In genomic region chr5:6837519-6838110, GRCh38 we compare ENCODE assay signal across 1 cellular context.
TF ChIP-seq lines count a peak whose summit lies in the region.

No MANE protein-coding gene starts in this region.

TF ChIP-seq in GM23338, 12 proteins besides CTCF, POLR2A, EP300 and RAD21 (continued from another document):
- TF ChIP-seq, protein P1, sequence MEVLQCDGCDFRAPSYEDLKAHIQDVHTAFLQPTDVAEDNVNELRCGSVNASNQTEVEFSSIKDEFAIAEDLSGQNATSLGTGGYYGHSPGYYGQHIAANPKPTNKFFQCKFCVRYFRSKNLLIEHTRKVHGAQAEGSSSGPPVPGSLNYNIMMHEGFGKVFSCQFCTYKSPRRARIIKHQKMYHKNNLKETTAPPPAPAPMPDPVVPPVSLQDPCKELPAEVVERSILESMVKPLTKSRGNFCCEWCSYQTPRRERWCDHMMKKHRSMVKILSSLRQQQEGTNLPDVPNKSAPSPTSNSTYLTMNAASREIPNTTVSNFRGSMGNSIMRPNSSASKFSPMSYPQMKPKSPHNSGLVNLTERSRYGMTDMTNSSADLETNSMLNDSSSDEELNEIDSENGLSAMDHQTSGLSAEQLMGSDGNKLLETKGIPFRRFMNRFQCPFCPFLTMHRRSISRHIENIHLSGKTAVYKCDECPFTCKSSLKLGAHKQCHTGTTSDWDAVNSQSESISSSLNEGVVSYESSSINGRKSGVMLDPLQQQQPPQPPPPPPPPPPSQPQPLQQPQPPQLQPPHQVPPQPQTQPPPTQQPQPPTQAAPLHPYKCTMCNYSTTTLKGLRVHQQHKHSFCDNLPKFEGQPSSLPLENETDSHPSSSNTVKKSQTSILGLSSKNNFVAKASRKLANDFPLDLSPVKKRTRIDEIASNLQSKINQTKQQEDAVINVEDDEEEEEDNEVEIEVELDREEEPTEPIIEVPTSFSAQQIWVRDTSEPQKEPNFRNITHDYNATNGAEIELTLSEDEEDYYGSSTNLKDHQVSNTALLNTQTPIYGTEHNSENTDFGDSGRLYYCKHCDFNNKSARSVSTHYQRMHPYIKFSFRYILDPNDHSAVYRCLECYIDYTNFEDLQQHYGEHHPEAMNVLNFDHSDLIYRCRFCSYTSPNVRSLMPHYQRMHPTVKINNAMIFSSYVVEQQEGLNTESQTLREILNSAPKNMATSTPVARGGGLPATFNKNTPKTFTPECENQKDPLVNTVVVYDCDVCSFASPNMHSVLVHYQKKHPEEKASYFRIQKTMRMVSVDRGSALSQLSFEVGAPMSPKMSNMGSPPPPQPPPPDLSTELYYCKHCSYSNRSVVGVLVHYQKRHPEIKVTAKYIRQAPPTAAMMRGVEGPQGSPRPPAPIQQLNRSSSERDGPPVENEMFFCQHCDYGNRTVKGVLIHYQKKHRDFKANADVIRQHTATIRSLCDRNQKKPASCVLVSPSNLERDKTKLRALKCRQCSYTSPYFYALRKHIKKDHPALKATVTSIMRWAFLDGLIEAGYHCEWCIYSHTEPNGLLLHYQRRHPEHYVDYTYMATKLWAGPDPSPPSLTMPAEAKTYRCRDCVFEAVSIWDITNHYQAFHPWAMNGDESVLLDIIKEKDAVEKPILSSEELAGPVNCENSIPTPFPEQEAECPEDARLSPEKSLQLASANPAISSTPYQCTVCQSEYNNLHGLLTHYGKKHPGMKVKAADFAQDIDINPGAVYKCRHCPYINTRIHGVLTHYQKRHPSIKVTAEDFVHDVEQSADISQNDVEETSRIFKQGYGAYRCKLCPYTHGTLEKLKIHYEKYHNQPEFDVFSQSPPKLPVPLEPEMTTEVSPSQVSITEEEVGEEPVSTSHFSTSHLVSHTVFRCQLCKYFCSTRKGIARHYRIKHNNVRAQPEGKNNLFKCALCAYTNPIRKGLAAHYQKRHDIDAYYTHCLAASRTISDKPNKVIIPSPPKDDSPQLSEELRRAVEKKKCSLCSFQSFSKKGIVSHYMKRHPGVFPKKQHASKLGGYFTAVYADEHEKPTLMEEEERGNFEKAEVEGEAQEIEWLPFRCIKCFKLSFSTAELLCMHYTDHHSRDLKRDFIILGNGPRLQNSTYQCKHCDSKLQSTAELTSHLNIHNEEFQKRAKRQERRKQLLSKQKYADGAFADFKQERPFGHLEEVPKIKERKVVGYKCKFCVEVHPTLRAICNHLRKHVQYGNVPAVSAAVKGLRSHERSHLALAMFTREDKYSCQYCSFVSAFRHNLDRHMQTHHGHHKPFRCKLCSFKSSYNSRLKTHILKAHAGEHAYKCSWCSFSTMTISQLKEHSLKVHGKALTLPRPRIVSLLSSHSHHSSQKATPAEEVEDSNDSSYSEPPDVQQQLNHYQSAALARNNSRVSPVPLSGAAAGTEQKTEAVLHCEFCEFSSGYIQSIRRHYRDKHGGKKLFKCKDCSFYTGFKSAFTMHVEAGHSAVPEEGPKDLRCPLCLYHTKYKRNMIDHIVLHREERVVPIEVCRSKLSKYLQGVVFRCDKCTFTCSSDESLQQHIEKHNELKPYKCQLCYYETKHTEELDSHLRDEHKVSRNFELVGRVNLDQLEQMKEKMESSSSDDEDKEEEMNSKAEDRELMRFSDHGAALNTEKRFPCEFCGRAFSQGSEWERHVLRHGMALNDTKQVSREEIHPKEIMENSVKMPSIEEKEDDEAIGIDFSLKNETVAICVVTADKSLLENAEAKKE (CRISPR knock-in tag; IDR thresholded peaks at IDR 0.05) = no peak
- TF ChIP-seq ZNF331 (CRISPR knock-in tag; IDR thresholded peaks at IDR 0.05; ENCODE audit: low read depth) = no peak
